8 cellular contexts compared by ENCODE assay signal in the genomic region with DNA sequence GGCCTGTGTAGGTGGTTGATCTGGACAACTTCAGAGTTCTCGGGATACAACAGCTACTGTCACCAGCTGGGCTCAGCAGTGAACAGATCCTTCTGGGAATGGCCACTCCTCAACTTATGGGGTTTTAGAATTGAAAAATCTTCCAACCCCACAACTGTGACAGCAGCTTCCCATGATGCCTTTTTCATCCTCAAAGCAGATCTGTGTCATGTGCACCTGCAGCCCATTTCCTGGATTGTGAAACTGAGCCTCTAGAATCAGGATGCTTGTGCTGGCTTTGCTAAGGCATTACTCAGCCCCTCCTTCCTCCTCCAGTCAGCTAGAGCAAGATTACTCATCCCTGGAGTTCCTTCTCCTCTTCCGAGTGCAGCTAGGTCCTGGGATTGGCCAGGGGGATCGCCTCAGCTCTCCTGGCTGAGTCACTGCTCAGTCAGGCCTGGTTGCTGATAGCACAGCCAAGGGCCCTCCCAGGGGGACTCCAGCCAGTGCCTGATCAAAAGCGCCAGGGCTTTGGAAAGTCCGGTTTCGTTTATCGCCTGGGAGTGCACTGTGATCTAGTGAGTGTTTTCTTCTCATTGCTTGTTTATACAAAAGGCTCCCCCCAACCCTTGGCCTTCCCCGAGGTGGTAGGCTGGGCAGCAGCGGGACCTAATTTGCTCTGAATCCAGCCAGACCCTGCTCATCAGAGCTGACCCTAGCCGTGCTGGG. TPM values are rescaled to one million over a fixed set of nuclear protein-coding genes. Genes with fewer than 3 reads are reported as not detected.
DNase-seq lines count a peak whose midpoint lies in the region; ATAC-seq, FAIRE-seq and TF ChIP-seq lines count a peak whose summit lies in the region.

No MANE protein-coding gene starts in this region.

- H3K4me1 ChIP-seq in keratinocyte (ENCODE audit: control insufficient read depth, extremely low read depth, insufficient read depth, low read length), result peaks cover 50% of the 10 kb centered on the region

- H3K9me3 Mint-ChIP-seq in WTC11, result no peaks in the 10 kb centered on the region; the same call in 1 of the 2 replicates

- peak overlapping the region; percentile 83 for H3K27ac ChIP-seq in keratinocyte (ENCODE audit: control insufficient read depth, insufficient read depth, low read length)

- no peaks in the 10 kb centered on the region for H3K27me3 ChIP-seq in keratinocyte (ENCODE audit: control insufficient read depth, extremely low read depth, insufficient read depth, low read length)

- H3K9ac ChIP-seq in keratinocyte (ENCODE audit: control insufficient read depth, extremely low read depth, insufficient read depth, low read length), result peak overlapping the region; percentile 71

- H3K4me1 Mint-ChIP-seq in WTC11, result peaks cover 55% of the 10 kb centered on the region

- H3K36me3 ChIP-seq in keratinocyte (ENCODE audit: control insufficient read depth in 2 of 2, extremely low read depth in 1 of 2, insufficient read depth in 2 of 2, low read length in 2 of 2), result no peaks in the 10 kb centered on the region

- DNase-seq in AG20443 (ENCODE audit: low spot score), result peak; percentile 98
- DNase-seq in NCI-H345 (lab: John Stamatoyannopoulos, UW), result peak; percentile 88
- DNase-seq in WTC11 (ENCODE audit: low spot score), result peak; percentile 77
- peak; percentile 100 for DNase-seq in cardiac fibroblast (ENCODE audit: low read depth in 2 of 2)
- peak; percentile 97 for DNase-seq in keratinocyte (ENCODE audit: low read depth, low spot score)
- DNase-seq in stimulated activated CD4-positive, alpha-beta T cell treated with anti-CD3 and anti-CD28 coated beads, Interleukin-12 subunit alpha, Interleukin-12 subunit beta, amount 100 ng/mL, for 4 hours, result peak; percentile 64

- H3K27ac Mint-ChIP-seq in WTC11, result peak overlapping the region; percentile 90

- TF ChIP-seq CTCF in WTC11 (IDR thresholded peaks at IDR 0.05), result no peak
- no peak for TF ChIP-seq CTCF in cardiac fibroblast (IDR thresholded peaks at IDR 0.05; ENCODE audit: low read depth, low read length)
- TF ChIP-seq CTCF in keratinocyte (optimal IDR thresholded peaks at IDR 0.05 in 1 of 3, IDR thresholded peaks at IDR 0.05 in 1 of 3, conservative IDR thresholded peaks at IDR 0.05 in 1 of 3; ENCODE audit: extremely low read depth in 1 of 3, insufficient read depth in 2 of 3, low read length in 3 of 3), result no peak

- POLR2A ChIA-PET in WTC11 (lab: Charles Lee), result interaction anchor here (0.5 to 0.7 kb wide), 2 partner anchors 41 to 78 kb away, joined by 3 read pairs; no protein-coding TSS in a partner anchor

- no peaks in the 10 kb centered on the region for H3K9me3 ChIP-seq in keratinocyte (ENCODE audit: control insufficient read depth, low read depth, low read length)

- no peaks in the 10 kb centered on the region for H3K9me1 ChIP-seq in keratinocyte (ENCODE audit: control insufficient read depth, extremely low read depth, insufficient read depth, low read length)

- ATAC-seq in GM19043 (IDR thresholded peaks at IDR 0.05; ENCODE audit: low read depth, unreplicated experiment), result peak; percentile 42
- ATAC-seq in HG03342 (IDR thresholded peaks at IDR 0.05; ENCODE audit: unreplicated experiment), result peak; percentile 57
- peak; percentile 62 for ATAC-seq in WTC11

- peak; percentile 98 for FAIRE-seq in keratinocyte (lab: Jason Lieb, UNC)

- H4K20me1 ChIP-seq in keratinocyte (ENCODE audit: control insufficient read depth, extremely low read depth, insufficient read depth, low read length), result peaks cover 8% of the 10 kb centered on the region

- peaks cover 24% of the 10 kb centered on the region for H3K79me2 ChIP-seq in keratinocyte (ENCODE audit: control insufficient read depth, insufficient read depth, low read length)

- CTCF ChIA-PET in WTC11 (lab: Charles Lee), result interaction anchor here (0.6 to 4.6 kb wide), 18 partner anchors 9 to 1015 kb away, joined by 3 to 64 read pairs (median 4); no protein-coding TSS in a partner anchor

- no peaks in the 10 kb centered on the region for H3K36me3 Mint-ChIP-seq in WTC11

- dilution Hi-C loops in keratinocyte (cut with MboI; ENCODE audit: extremely low pct_ligation_motif_present, low sequenced_read_pairs), result no loop called here

- H3K4me2 ChIP-seq in keratinocyte (ENCODE audit: control insufficient read depth, extremely low read depth, insufficient read depth, low read depth, low read length), result peak overlapping the region; percentile 93

- peak overlapping the region; percentile 67 for H2AFZ ChIP-seq in keratinocyte (ENCODE audit: control insufficient read depth, low read length)

- peaks cover 13% of the 10 kb centered on the region for H3K27me3 Mint-ChIP-seq in WTC11 (ENCODE audit: low read depth)

- H3K4me3 ChIP-seq in cardiac fibroblast (replicated peaks in 1 of 2; ENCODE audit: low read depth in 2 of 2, low read length in 2 of 2) (peak overlapping the region in 1 of 2 donors; percentile 28), keratinocyte (ENCODE audit: control insufficient read depth in 2 of 3, extremely low read depth in 1 of 3, insufficient read depth in 2 of 3, low read depth in 1 of 3, low read length in 3 of 3) (peak overlapping the region in 2 of 3 experiments; percentile 43 to 58)

- no peak overlapping the region for H3K4me3 Mint-ChIP-seq in WTC11

TF ChIP-seq in WTC11, 78 proteins besides CTCF, POLR2A, EP300 and RAD21 (continues in another document):
- TF ChIP-seq NFE2L1 (CRISPR knock-in tag; IDR thresholded peaks at IDR 0.05) (0 out of 2 replicates have a peak, but pooled peaks have one; percentile 45), MAX (CRISPR knock-in tag; IDR thresholded peaks at IDR 0.05) (peak; percentile 31; the same call in 1 of the 2 replicates), NR1H2 (CRISPR knock-in tag; IDR thresholded peaks at IDR 0.05) (no peak), STAT6 (CRISPR knock-in tag; conservative IDR thresholded peaks at IDR 0.05; ENCODE audit: low read depth) (no peak), SP1 (CRISPR knock-in tag; conservative IDR thresholded peaks at IDR 0.05) (peak; percentile 62; the same call in 1 of the 2 replicates), ZNF396 (CRISPR knock-in tag; IDR thresholded peaks at IDR 0.05; ENCODE audit: borderline replicate concordance) (peak; percentile 61; the same call in 1 of the 2 replicates), GRHL2 (CRISPR knock-in tag; IDR thresholded peaks at IDR 0.05; ENCODE audit: insufficient replicate concordance, severe bottlenecking) (no peak), MYBL2 (CRISPR knock-in tag; IDR thresholded peaks at IDR 0.05) (0 out of 2 replicates have a peak, but pooled peaks have one; percentile 39), KAT7 (CRISPR knock-in tag; IDR thresholded peaks at IDR 0.05; ENCODE audit: borderline replicate concordance) (0 out of 2 replicates have a peak, but pooled peaks have one; percentile 20), PRRX2 (CRISPR knock-in tag; IDR thresholded peaks at IDR 0.05) (0 out of 2 replicates have a peak, but pooled peaks have one; percentile 51), GABPB1 (CRISPR knock-in tag; IDR thresholded peaks at IDR 0.05) (peak; percentile 67; the same call in 1 of the 2 replicates), GTF2I (CRISPR knock-in tag; conservative IDR thresholded peaks at IDR 0.05) (peak; percentile 98), ETV6 (CRISPR knock-in tag; IDR thresholded peaks at IDR 0.05) (0 out of 2 replicates have a peak, but pooled peaks have one; percentile 25), ZNF121 (CRISPR knock-in tag; IDR thresholded peaks at IDR 0.05) (peak; percentile 100)

RNA-seq across cellular contexts. Expression of gene LPIN1, which starts 2.4 kb away (rescaled TPM):
- total RNA-seq in WTC11 (2021), result 12.2 to 14.5 TPM (median 13.9 TPM) in 3 replicates
- 38.9 to 81.7 TPM (median 79.6 TPM) in 3 replicates for polyA plus RNA-seq in keratinocyte
- polyA plus RNA-seq in keratinocyte (2011; ENCODE audit: low read depth), result 7.5 TPM
- 27.8 and 38.7 TPM in 2 replicates for polyA plus RNA-seq in keratinocyte (2011; cell fraction: cytosol; rRNA removed)
- 94.9 and 97.4 TPM in 2 replicates for polyA plus RNA-seq in keratinocyte (2011; cell fraction: nucleus; rRNA removed)
- 8.6 and 50.9 TPM in 2 replicates for polyA plus RNA-seq in keratinocyte (2012; ENCODE audit: low replicate concordance)
- 27.2 to 59.8 TPM (median 50.8 TPM) in 3 replicates for polyA minus RNA-seq in keratinocyte
- polyA minus RNA-seq in keratinocyte (2011; cell fraction: cytosol; rRNA and poly(A)+ RNA removed), result 21.5 TPM
- 43.8 and 65.2 TPM in 2 replicates for polyA minus RNA-seq in keratinocyte (2011; cell fraction: nucleus; rRNA and poly(A)+ RNA removed)
